ENCODE assay signal across 2 cellular contexts in genomic region chr11:34970480-34970879, GRCh38.
TF ChIP-seq lines count a peak whose summit lies in the region.

No MANE protein-coding gene starts in this region.

TF ChIP-seq in IMR-90, 13 proteins besides CTCF, POLR2A, EP300 and RAD21:
- no peak for TF ChIP-seq CHD1 (IDR thresholded peaks at IDR 0.05; ENCODE audit: low read depth, low read length)
- no peak for TF ChIP-seq ELK1 (IDR thresholded peaks at IDR 0.05; ENCODE audit: borderline replicate concordance, low read depth, low read length)
- TF ChIP-seq NFE2L2 (IDR thresholded peaks at IDR 0.05; ENCODE audit: low read depth, low read length) = no peak
- no peak for TF ChIP-seq MAFK (IDR thresholded peaks at IDR 0.05; ENCODE audit: low read depth, low read length)
- no peak for TF ChIP-seq RCOR1 (IDR thresholded peaks at IDR 0.05; ENCODE audit: insufficient replicate concordance, low read length)
- TF ChIP-seq MAZ (IDR thresholded peaks at IDR 0.05; ENCODE audit: borderline replicate concordance, low read depth, low read length) = no peak
- TF ChIP-seq BHLHE40 (IDR thresholded peaks at IDR 0.05; ENCODE audit: low read depth, low read length) = no peak
- TF ChIP-seq FOS (IDR thresholded peaks at IDR 0.05; ENCODE audit: low read depth, low read length) = no peak
- no peak for TF ChIP-seq MXI1 (IDR thresholded peaks at IDR 0.05; ENCODE audit: borderline replicate concordance, low read depth, low read length)
- TF ChIP-seq USF2 (IDR thresholded peaks at IDR 0.05; ENCODE audit: low read depth, low read length) = no peak
- TF ChIP-seq SMC3 (IDR thresholded peaks at IDR 0.05; ENCODE audit: low read depth, low read length) = no peak
- TF ChIP-seq RFX5 (IDR thresholded peaks at IDR 0.05; ENCODE audit: low read depth, low read length) = no peak
- TF ChIP-seq CEBPB (IDR thresholded peaks at IDR 0.05; ENCODE audit: low read depth, low read length) = no peak
TF ChIP-seq in IMR-90: peak in this region for 0.

TF ChIP-seq in HepG2, 621 proteins besides CTCF, POLR2A, EP300 and RAD21:
- TF ChIP-seq AKNA (CRISPR knock-in tag; IDR thresholded peaks at IDR 0.05; ENCODE audit: borderline replicate concordance) = no peak
- TF ChIP-seq ATF7-NPFF (CRISPR knock-in tag; IDR thresholded peaks at IDR 0.05; ENCODE audit: low read depth) = no peak
- no peak for TF ChIP-seq ZSCAN30 (CRISPR knock-in tag; IDR thresholded peaks at IDR 0.05)
- TF ChIP-seq PRDM4 (CRISPR knock-in tag; IDR thresholded peaks at IDR 0.05; ENCODE audit: borderline replicate concordance) = no peak
